In genomic region chr1:57067863-57068262, GRCh38 we compare ENCODE assay signal across 22 cellular contexts.
DNase-seq lines count a peak whose midpoint lies in the region; ATAC-seq and TF ChIP-seq lines count a peak whose summit lies in the region.
"Had no signal": no experiment of that assay in that cellular context is flagged by ENCODE, and none has a peak within 500 bp of the region (broad histone marks: within the 10 kb centered on the region; RNA-seq: fewer than 3 reads in every experiment).

No MANE protein-coding gene starts in this region.

- no peaks in the 10 kb centered on the region for H3K27me3 ChIP-seq in neural progenitor cell
- H3K27me3 ChIP-seq: tibial nerve had no signal

- no peaks in the 10 kb centered on the region for H3K36me3 ChIP-seq in neural progenitor cell
- H3K36me3 ChIP-seq: tibial nerve had no signal

- ATAC-seq in HG03469 (IDR thresholded peaks at IDR 0.05; ENCODE audit: unreplicated experiment): no peak
- ATAC-seq: naive thymus-derived CD8-positive, alpha-beta T cell had no signal

- H3K9me3 Mint-ChIP-seq in neural progenitor cell: no peaks in the 10 kb centered on the region
- H3K9me3 Mint-ChIP-seq: activated naive CD8-positive, alpha-beta T cell treated with anti-CD3 and anti-CD28 coated beads, Interleukin-2, amount 10 ng/mL, durations not matched to agents 7 days and 5 days; activated T-helper 2 cell treated with anti-CD3 and anti-CD28 coated beads, Interferon-gamma antibody, Interleukin-2, Interleukin-4, amounts not matched to agents 10 μg/mL and 5 μg/mL and 100 μg/mL, durations not matched to agents 14 hours and 24 hours and 36 hours; brain; naive thymus-derived CD8-positive, alpha-beta T cell had no signal

- no peaks in the 10 kb centered on the region for H4K20me1 ChIP-seq in neural progenitor cell (ENCODE audit: low read depth)

- H2AFZ ChIP-seq in neural progenitor cell (replicated peaks): no peak overlapping the region
- H2AFZ ChIP-seq: parathyroid adenoma had no signal

- H3K27ac Mint-ChIP-seq in neural progenitor cell: no peak overlapping the region
- H3K27ac Mint-ChIP-seq: activated naive CD8-positive, alpha-beta T cell treated with anti-CD3 and anti-CD28 coated beads, Interleukin-2, amount 10 ng/mL, durations not matched to agents 7 days and 5 days; activated T-helper 2 cell treated with anti-CD3 and anti-CD28 coated beads, Interferon-gamma antibody, Interleukin-2, Interleukin-4, amounts not matched to agents 10 μg/mL and 5 μg/mL and 100 μg/mL, durations not matched to agents 14 hours and 24 hours and 36 hours; brain; naive thymus-derived CD8-positive, alpha-beta T cell had no signal

- H3K9ac ChIP-seq in neural progenitor cell: no peak overlapping the region
- H3K9ac ChIP-seq: parathyroid adenoma had no signal

- no peak overlapping the region for H3K4me3 ChIP-seq in epithelial cell of esophagus (ENCODE audit: low read length)
- no peak overlapping the region for H3K4me3 ChIP-seq in neural progenitor cell
- H3K4me3 ChIP-seq: tibial nerve had no signal

- in situ Hi-C loops in G401 (cut with HindIII; ENCODE audit: low sequenced_read_pairs): no loop called here

- TF ChIP-seq CTCF in epithelial cell of esophagus (IDR thresholded peaks at IDR 0.05; ENCODE audit: insufficient read depth, low read depth, low read length, missing control alignments): no peak
- TF ChIP-seq CTCF in neural progenitor cell (IDR thresholded peaks at IDR 0.05): no peak

- H3K4me1 Mint-ChIP-seq in neural progenitor cell: peaks cover 4% of the 10 kb centered on the region
- H3K4me1 Mint-ChIP-seq: activated naive CD8-positive, alpha-beta T cell treated with anti-CD3 and anti-CD28 coated beads, Interleukin-2, amount 10 ng/mL, durations not matched to agents 7 days and 5 days; naive thymus-derived CD8-positive, alpha-beta T cell had no signal

- peaks cover 31% of the 10 kb centered on the region for H3K4me1 ChIP-seq in neural progenitor cell
- H3K4me1 ChIP-seq: parathyroid adenoma, tibial nerve had no signal

- no peaks in the 10 kb centered on the region for H3K79me2 ChIP-seq in neural progenitor cell (ENCODE audit: low read depth)
- H3K79me2 ChIP-seq: parathyroid adenoma had no signal

- no peaks in the 10 kb centered on the region for H3K9me3 ChIP-seq in neural progenitor cell (ENCODE audit: low read depth)
- H3K9me3 ChIP-seq: tibial nerve had no signal

- H3K27me3 Mint-ChIP-seq in neural progenitor cell (ENCODE audit: insufficient read depth, low read depth): peaks cover 2% of the 10 kb centered on the region
- H3K27me3 Mint-ChIP-seq: activated naive CD8-positive, alpha-beta T cell treated with anti-CD3 and anti-CD28 coated beads, Interleukin-2, amount 10 ng/mL, durations not matched to agents 7 days and 5 days; brain had no signal

- DNase-seq in G401 (ENCODE audit: low spot score) (peak; percentile 42), NCI-H1105 treated with DMSO at 0.1 percent for 48 hours (lab: John Stamatoyannopoulos, UW) (peak; percentile 8), epithelial cell of esophagus (ENCODE audit: low read depth) (peak; percentile 55), neural progenitor cell (ENCODE audit: low spot score) (peak; percentile 18), HUDEP-2 (lab: John Stamatoyannopoulos, UW; ENCODE audit: unreplicated experiment in 76 of 76) (no peak)
- DNase-seq in stimulated activated CD8-positive, alpha-beta memory T cell treated with anti-CD3 and anti-CD28 coated beads, Interleukin-4, amount 100 ng/mL, for 48 hours: no peak
- DNase-seq: activated CD4-positive, alpha-beta T cell treated with anti-CD3 and anti-CD28 coated beads, Interleukin-2, amount 50 U/mL, for 1 hour; activated naive CD8-positive, alpha-beta T cell treated with anti-CD3 and anti-CD28 coated beads, Interleukin-2, amount 10 ng/mL, durations not matched to agents 7 days and 5 days; cortex of kidney; hippocampal formation; kidney; mesenchymal stem cell; naive thymus-derived CD8-positive, alpha-beta T cell; NCI-H526 treated with DMSO at 0.1 percent for 48 hours; OCI-M1; stimulated activated CD4-positive, alpha-beta T cell treated with anti-CD3 and anti-CD28 coated beads, Interleukin-2, amount 100 ng/mL, for 24 hours; stimulated activated naive CD4-positive, alpha-beta T cell treated with Interleukin-2 at 50 U/mL for 16 hours had no signal

- no peak overlapping the region for H3K27ac ChIP-seq in neural progenitor cell
- H3K27ac ChIP-seq: parathyroid adenoma, tibial nerve had no signal

- H3F3A ChIP-seq in neural progenitor cell (ENCODE audit: low read depth): peaks cover 5% of the 10 kb centered on the region

- H3K4me3 Mint-ChIP-seq in neural progenitor cell: no peak overlapping the region
- H3K4me3 Mint-ChIP-seq: activated naive CD8-positive, alpha-beta T cell treated with anti-CD3 and anti-CD28 coated beads, Interleukin-2, amount 10 ng/mL, durations not matched to agents 7 days and 5 days; brain; naive thymus-derived CD8-positive, alpha-beta T cell had no signal

- peaks cover 1% of the 10 kb centered on the region for H3K36me3 Mint-ChIP-seq in neural progenitor cell
- H3K36me3 Mint-ChIP-seq: activated naive CD8-positive, alpha-beta T cell treated with anti-CD3 and anti-CD28 coated beads, Interleukin-2, amount 10 ng/mL, durations not matched to agents 7 days and 5 days; brain; naive thymus-derived CD8-positive, alpha-beta T cell had no signal

- peak overlapping the region; percentile 1 for H3K4me2 ChIP-seq in neural progenitor cell

Comparison
In these comparisons a context has a peak if more than half of its experiments do, and no peak if none do; other contexts are left out.
1. DNase-seq: peak in G401 (single experiment), NCI-H1105 treated with DMSO at 0.1 percent for 48 hours (single experiment), epithelial cell of esophagus (single experiment) and neural progenitor cell (single experiment); none in stimulated activated CD8-positive, alpha-beta memory T cell treated with anti-CD3 and anti-CD28 coated beads, Interleukin-4, amount 100 ng/mL, for 48 hours (single experiment) and HUDEP-2 (0 of 76).